Comparison of ENCODE assay signal across 17 cellular contexts in genomic region chr17:27607692-27608091, GRCh38. TPM values are rescaled to one million over a fixed set of nuclear protein-coding genes. Genes with fewer than 3 reads are reported as not detected.
DNase-seq lines count a peak whose midpoint lies in the region; ATAC-seq, FAIRE-seq and TF ChIP-seq lines count a peak whose summit lies in the region.
"Had no signal": no experiment of that assay in that cellular context is flagged by ENCODE, and none has a peak within 500 bp of the region (broad histone marks: within the 10 kb centered on the region; RNA-seq: fewer than 3 reads in every experiment).

No MANE protein-coding gene starts in this region.

- H2AFZ ChIP-seq in GM23338, result no peak overlapping the region
- H2AFZ ChIP-seq in K562 (ENCODE audit: low read depth, low read length), result no peak overlapping the region
- no peak overlapping the region for H2AFZ ChIP-seq in neuronal stem cell (ENCODE audit: low read length)

- H3K79me2 ChIP-seq in GM23338 (replicated peaks; ENCODE audit: insufficient read depth), result no peaks in the 10 kb centered on the region
- H3K79me2 ChIP-seq in K562 (ENCODE audit: control insufficient read depth, insufficient read depth, low read length), result no peaks in the 10 kb centered on the region

- H3K27ac Mint-ChIP-seq in activated T-cell treated with anti-CD3 and anti-CD28 coated beads, Interleukin-2, amount 50 U/mL, for 24 hours, result peak overlapping the region; percentile 57
- H3K27ac Mint-ChIP-seq in GM23338, result peak overlapping the region; percentile 31; the same call in 1 of the 2 replicates
- no peak overlapping the region for H3K27ac Mint-ChIP-seq in naive thymus-derived CD4-positive, alpha-beta T cell
- H3K27ac Mint-ChIP-seq: B cell; CD8-positive, alpha-beta T cell had no signal

- no peak for ATAC-seq in GM23338
- ATAC-seq in K562, result no peak
- ATAC-seq in naive thymus-derived CD4-positive, alpha-beta T cell, result no peak
- ATAC-seq: CD8-positive, alpha-beta T cell had no signal

- no peaks in the 10 kb centered on the region for H3K9me3 Mint-ChIP-seq in activated T-cell treated with anti-CD3 and anti-CD28 coated beads, Interleukin-2, amount 50 U/mL, for 24 hours
- no peaks in the 10 kb centered on the region; the same call in 1 of the 3 replicates for H3K9me3 Mint-ChIP-seq in GM23338
- H3K9me3 Mint-ChIP-seq in naive thymus-derived CD4-positive, alpha-beta T cell, result no peaks in the 10 kb centered on the region
- H3K9me3 Mint-ChIP-seq: CD8-positive, alpha-beta T cell; H9 had no signal

- peak overlapping the region; percentile 8 for H3K23ac ChIP-seq in neuronal stem cell (ENCODE audit: low read depth, low read length, poor library complexity)

- no peak overlapping the region for H3K4me3 Mint-ChIP-seq in activated T-cell treated with anti-CD3 and anti-CD28 coated beads, Interleukin-2, amount 50 U/mL, for 24 hours
- no peak overlapping the region for H3K4me3 Mint-ChIP-seq in GM23338
- no peak overlapping the region for H3K4me3 Mint-ChIP-seq in naive thymus-derived CD4-positive, alpha-beta T cell
- H3K4me3 Mint-ChIP-seq: B cell; CD8-positive, alpha-beta T cell; H9 had no signal

- H4K91ac ChIP-seq in neuronal stem cell (ENCODE audit: low read depth, low read length, poor library complexity), result no peak overlapping the region

- H3F3A ChIP-seq in GM23338 (replicated peaks; ENCODE audit: low read depth), result no peaks in the 10 kb centered on the region

- no TSS peak for BruUV-seq in K562 (replicated peaks; lab: Mats Ljungman, UMichigan)

- H2BK5ac ChIP-seq in neuronal stem cell (ENCODE audit: low read length), result no peak overlapping the region

- H3K18ac ChIP-seq in neuronal stem cell (ENCODE audit: low read length), result no peak overlapping the region

- TF ChIP-seq EP300 in K562 (IDR thresholded peaks at IDR 0.05; ENCODE audit: low read length) (no peak), suprapubic skin (IDR thresholded peaks at IDR 0.05) (no peak)

- no peak overlapping the region for H2BK120ac ChIP-seq in neuronal stem cell (ENCODE audit: low read depth, low read length)

- H3K27me3 ChIP-seq in GM23338 (ENCODE audit: insufficient read depth) (no peaks in the 10 kb centered on the region), K562 (ENCODE audit: control insufficient read depth in 2 of 2, insufficient read depth in 2 of 2, low read length in 2 of 2) (no peaks in the 10 kb centered on the region), neuronal stem cell (ENCODE audit: control insufficient read depth in 3 of 3, insufficient read depth in 3 of 3, low read depth in 1 of 3, low read length in 3 of 3) (no peaks in the 10 kb centered on the region), suprapubic skin (no peaks in the 10 kb centered on the region)
- H3K27me3 ChIP-seq in naive thymus-derived CD4-positive, alpha-beta T cell (ENCODE audit: control insufficient read depth in 2 of 2, insufficient read depth in 2 of 2, low read length in 2 of 2), result no peaks in the 10 kb centered on the region
- H3K27me3 ChIP-seq: BLaER1 treated with 17β-estradiol and CSF1 and Interleukin-3, amounts not matched to agents 10 nM and 100 nM had no signal

- H3K9me3 ChIP-seq in K562 (replicated peaks; ENCODE audit: control insufficient read depth, insufficient read depth, low read depth, low read length) (no peaks in the 10 kb centered on the region), neuronal stem cell (replicated peaks in 1 of 2; ENCODE audit: control insufficient read depth in 2 of 2, insufficient read depth in 1 of 2, low read depth in 1 of 2, low read length in 2 of 2) (no peaks in the 10 kb centered on the region), suprapubic skin (no peaks in the 10 kb centered on the region)
- no peaks in the 10 kb centered on the region for H3K9me3 ChIP-seq in naive thymus-derived CD4-positive, alpha-beta T cell (ENCODE audit: control insufficient read depth in 2 of 3, low read length in 3 of 3)

- no peak overlapping the region for H3K4ac ChIP-seq in neuronal stem cell (ENCODE audit: low read length)

- H2BK12ac ChIP-seq in neuronal stem cell (ENCODE audit: low read length), result no peak overlapping the region

- no peak overlapping the region for H4K8ac ChIP-seq in neuronal stem cell (ENCODE audit: low read depth, low read length)

- H3K4me1 ChIP-seq in GM23338 (ENCODE audit: insufficient read depth) (peaks cover 4% of the 10 kb centered on the region; the same call in 1 of the 2 replicates), K562 (replicated peaks in 1 of 2; ENCODE audit: control insufficient read depth in 2 of 2, insufficient read depth in 2 of 2, low read length in 2 of 2) (peaks cover 15 to 29% of the 10 kb centered on the region in 2 experiments; a peak in 4 of 5 replicates), neuronal stem cell (ENCODE audit: control insufficient read depth in 2 of 2, insufficient read depth in 1 of 2, low read depth in 1 of 2, low read length in 2 of 2) (no peaks in the 10 kb centered on the region), suprapubic skin (no peaks in the 10 kb centered on the region)
- H3K4me1 ChIP-seq in naive thymus-derived CD4-positive, alpha-beta T cell (ENCODE audit: control insufficient read depth in 2 of 2, insufficient read depth in 2 of 2, low read length in 2 of 2), result no peaks in the 10 kb centered on the region

- H4K20me1 ChIP-seq in GM23338 (replicated peaks; ENCODE audit: insufficient read depth) (peaks cover 4% of the 10 kb centered on the region; the same call in 1 of the 2 replicates), K562 (replicated peaks; ENCODE audit: control insufficient read depth, insufficient read depth, low read length) (no peaks in the 10 kb centered on the region)

- no peaks in the 10 kb centered on the region for H3K9me1 ChIP-seq in K562 (ENCODE audit: control insufficient read depth, insufficient read depth, low read length)

- H2AK5ac ChIP-seq in neuronal stem cell (ENCODE audit: low read depth, low read length), result no peak overlapping the region

- TF ChIP-seq RAD21 in K562 (CRISPR knock-in tag; conservative IDR thresholded peaks at IDR 0.05 in 1 of 2, IDR thresholded peaks at IDR 0.05 in 1 of 2), result no peak

- H3K27ac ChIP-seq in GM23338 (ENCODE audit: low read depth), result no peak overlapping the region
- no peak overlapping the region for H3K27ac ChIP-seq in K562 (ENCODE audit: extremely low read depth, low read depth, low read length)
- no peak overlapping the region for H3K27ac ChIP-seq in neuronal stem cell (replicated peaks; ENCODE audit: low read length)
- no peak overlapping the region for H3K27ac ChIP-seq in naive thymus-derived CD4-positive, alpha-beta T cell (ENCODE audit: low read depth, low read length)
- no peak overlapping the region for H3K27ac ChIP-seq in suprapubic skin
- H3K27ac ChIP-seq: BLaER1 treated with 17β-estradiol and CSF1 and Interleukin-3, amounts not matched to agents 10 nM and 100 nM; HL-60 had no signal

- H3K9ac ChIP-seq in K562 (ENCODE audit: insufficient read depth in 1 of 2, low read depth in 2 of 2, low read length in 2 of 2) (no peak overlapping the region), neuronal stem cell (ENCODE audit: low read depth, low read length, poor library complexity) (no peak overlapping the region)

- H3K36me3 ChIP-seq in GM23338 (ENCODE audit: insufficient read depth) (peaks cover 14% of the 10 kb centered on the region), K562 (ENCODE audit: control insufficient read depth, insufficient read depth, low read length) (peaks cover 87% of the 10 kb centered on the region), neuronal stem cell (replicated peaks in 1 of 2; ENCODE audit: control insufficient read depth in 2 of 2, insufficient read depth in 2 of 2, low read length in 2 of 2) (peaks cover 14 to 29% of the 10 kb centered on the region in 2 donors), suprapubic skin (peaks cover 76% of the 10 kb centered on the region)
- H3K36me3 ChIP-seq in naive thymus-derived CD4-positive, alpha-beta T cell (ENCODE audit: control insufficient read depth in 2 of 3, insufficient read depth in 3 of 3, low read length in 3 of 3), result peaks cover 0 to 32% (median 0%) of the 10 kb centered on the region in 3 experiments

- H3K27me3 Mint-ChIP-seq in activated T-cell treated with anti-CD3 and anti-CD28 coated beads, Interleukin-2, amount 50 U/mL, for 24 hours, result no peaks in the 10 kb centered on the region
- peaks cover 5% of the 10 kb centered on the region for H3K27me3 Mint-ChIP-seq in GM23338 (ENCODE audit: insufficient read depth, low read depth, poor library complexity)
- no peaks in the 10 kb centered on the region for H3K27me3 Mint-ChIP-seq in naive thymus-derived CD4-positive, alpha-beta T cell
- H3K27me3 Mint-ChIP-seq: B cell had no signal

- DNase-seq in activated T-cell treated with anti-CD3 and anti-CD28 coated beads, Interleukin-2, amount 50 U/mL, for 24 hours, result no peak
- DNase-seq in activated T-cell treated with anti-CD3 and anti-CD28 coated beads, Interleukin-2, amount 50 U/mL, for 1 hour, result no peak
- no peak for DNase-seq in GM23338 (ENCODE audit: low spot score)
- no peak for DNase-seq in K562 (ENCODE audit: extremely low read depth in 1 of 4, low spot score in 3 of 4)
- no peak for DNase-seq in neuronal stem cell (ENCODE audit: low spot score)
- DNase-seq in naive thymus-derived CD4-positive, alpha-beta T cell, result no peak
- no peak for DNase-seq in suprapubic skin (ENCODE audit: low spot score in 2 of 2)
- DNase-seq: Calu3; CD8-positive, alpha-beta T cell; DMS79 treated with DMSO at 0.1 percent for 48 hours; GF-D8; H9; IMR-90 had no signal

- no peak for FAIRE-seq in K562 (lab: Jason Lieb, UNC)
- FAIRE-seq: H1 had no signal

- H3K79me1 ChIP-seq in neuronal stem cell (ENCODE audit: low read depth, low read length), result no peaks in the 10 kb centered on the region

- H3K14ac ChIP-seq in neuronal stem cell (ENCODE audit: low read length), result peak overlapping the region; percentile 14

- POLR2A ChIA-PET in K562 (lab: Yijun Ruan, JAX), result interaction anchor here (0.6 to 0.8 kb wide), 3 partner anchors 8 to 94 kb away, joined by 3 read pairs; no protein-coding TSS in a partner anchor
- POLR2A ChIA-PET in naive thymus-derived CD4-positive, alpha-beta T cell (lab: Charles Lee), result no interaction called here

- intact Hi-C loops in K562 (cut with micrococcal nuclease), result no loop called here
- intact Hi-C loops in naive thymus-derived CD4-positive, alpha-beta T cell (cut with micrococcal nuclease), result no loop called here

- H3K4me2 ChIP-seq in GM23338, result no peak overlapping the region
- no peak overlapping the region for H3K4me2 ChIP-seq in K562 (ENCODE audit: insufficient read depth, low read length)
- H3K4me2 ChIP-seq in neuronal stem cell (ENCODE audit: insufficient read depth, low read length, poor library complexity, severe bottlenecking), result no peak overlapping the region
- H3K4me2 ChIP-seq: BLaER1 treated with 17β-estradiol and CSF1 and Interleukin-3, amounts not matched to agents 10 nM and 100 nM had no signal

- H3K4me3 ChIP-seq in GM23338 (no peak overlapping the region), K562 (no peak overlapping the region), neuronal stem cell (ENCODE audit: low read length in 2 of 2) (no peak overlapping the region), suprapubic skin (no peak overlapping the region)
- H3K4me3 ChIP-seq in naive thymus-derived CD4-positive, alpha-beta T cell (ENCODE audit: low read length), result no peak overlapping the region
- H3K4me3 ChIP-seq: BLaER1 treated with 17β-estradiol and CSF1 and Interleukin-3, amounts not matched to agents 10 nM and 100 nM had no signal

- 78% methylated on average over 13 of the region's 16 CpGs for WGBS in K562 (ENCODE audit: insufficient coverage, low coverage, missing lambda C conversion rate)
- WGBS in neuronal stem cell (ENCODE audit: extremely low coverage in 2 of 2, insufficient read length in 2 of 2, insufficient replicate concordance in 1 of 2), 2 donors, result no CpG with 5 or more reads among the region's 16 CpGs
- WGBS in suprapubic skin, result 95% methylated on average over 11 of the region's 16 CpGs

- H3K4me1 Mint-ChIP-seq in activated T-cell treated with anti-CD3 and anti-CD28 coated beads, Interleukin-2, amount 50 U/mL, for 24 hours (ENCODE audit: low read depth), result peaks cover 27% of the 10 kb centered on the region
- peaks cover 5% of the 10 kb centered on the region; the same call in 2 of the 3 replicates for H3K4me1 Mint-ChIP-seq in GM23338
- H3K4me1 Mint-ChIP-seq in naive thymus-derived CD4-positive, alpha-beta T cell, result peaks cover 0 to 24% (median 0%) of the 10 kb centered on the region in 7 donors

- CTCF ChIA-PET in K562 (lab: Yijun Ruan, JAX; ENCODE audit: low intra/inter-chr PET ratio), result no interaction called here
- CTCF ChIA-PET in naive thymus-derived CD4-positive, alpha-beta T cell (lab: Charles Lee), result interaction anchor here (5.8 kb wide), 1 partner anchor 45 kb away, joined by 40 read pairs; no protein-coding TSS in a partner anchor

- peaks cover 94% of the 10 kb centered on the region for H3K36me3 Mint-ChIP-seq in activated T-cell treated with anti-CD3 and anti-CD28 coated beads, Interleukin-2, amount 50 U/mL, for 24 hours (ENCODE audit: low read depth)
- H3K36me3 Mint-ChIP-seq in GM23338 (ENCODE audit: low read depth), result peaks cover 39% of the 10 kb centered on the region
- H3K36me3 Mint-ChIP-seq in naive thymus-derived CD4-positive, alpha-beta T cell, result peaks cover 5 to 34% (median 10%) of the 10 kb centered on the region in 5 donors

- TF ChIP-seq CTCF in GM23338 (conservative IDR thresholded peaks at IDR 0.05; ENCODE audit: low read depth in 2 of 2) (no peak), K562 (IDR thresholded peaks at IDR 0.05 in 2 of 3, conservative IDR thresholded peaks at IDR 0.05 in 1 of 3; ENCODE audit: insufficient read depth in 2 of 3, low read depth in 1 of 3, low read length in 3 of 3) (no peak), suprapubic skin (IDR thresholded peaks at IDR 0.05) (no peak)

- no peak overlapping the region for H2BK15ac ChIP-seq in neuronal stem cell (ENCODE audit: low read length)

- in situ Hi-C loops in K562 (cut with MboI), result loop anchor here (5.0 to 10.0 kb wide), 2 partner anchors 45 to 363 kb away; no protein-coding TSS in a partner anchor

- H3K9me2 ChIP-seq in GM23338 (ENCODE audit: insufficient read depth), result no peaks in the 10 kb centered on the region

- TF ChIP-seq POLR2A in K562 (conservative IDR thresholded peaks at IDR 0.05), result no peak
- TF ChIP-seq POLR2A in suprapubic skin (IDR thresholded peaks at IDR 0.05), result no peak

RNA-seq across cellular contexts. Expression of gene LGALS9, which starts 23.3 kb away (rescaled TPM):
- total RNA-seq in GM23338 (2014; rRNA removed; shearing (Covaris generic)), result 0.73 and 1.6 TPM in 2 replicates
- 0.48 and 1.8 TPM in 2 replicates for polyA plus RNA-seq in GM23338 (2016; fragmentation: Nextera tagmentation; extraction: Ambion mirVana)
- 22.6 and 54.0 TPM in 2 replicates for total RNA-seq in K562 (2011; cell fraction: chromatin; rRNA removed; ENCODE audit: low replicate concordance)
- 22.5 and 24.7 TPM in 2 replicates for total RNA-seq in K562 (2011; cell fraction: nucleolus; rRNA removed)
- total RNA-seq in K562 (2011; cell fraction: nucleoplasm; rRNA removed), result 26.1 and 40.6 TPM in 2 replicates
- 2.8 and 3.0 TPM in 2 replicates for total RNA-seq in K562 (2014; rRNA removed)
- total RNA-seq in K562 (2014; rRNA removed; fragmentation: Illumina TruSeq; extraction: Trizol), result 1.7 and 2.0 TPM in 2 replicates
- total RNA-seq in K562 (2015; rRNA removed; fragmentation: Illumina TruSeq; extraction: Trizol), result 3.7 and 4.8 TPM in 2 replicates
- 4.6 and 5.0 TPM in 2 replicates for total RNA-seq in K562 (2021)
- 1.5 and 7.3 TPM in 2 replicates for polyA plus RNA-seq in K562 (2011; rRNA removed)
- 3.5 and 4.4 TPM in 2 replicates for polyA plus RNA-seq in K562 (2011; cell fraction: cytosol; rRNA removed)
- 11.1 and 15.7 TPM in 2 replicates for polyA plus RNA-seq in K562 (2011; cell fraction: nucleus; rRNA removed)
- 9.1 and 14.2 TPM in 2 replicates for polyA plus RNA-seq in K562 (2012)
- 3.8 and 5.8 TPM in 2 replicates for polyA plus RNA-seq in K562 (2014; fragmentation: Illumina TruSeq; extraction: Trizol)
- polyA plus RNA-seq in K562 (2014; fragmentation: Nextera tagmentation; extraction: Ambion mirVana), result under 1 TPM; 0.45 to 0.77 TPM
- 5.6 and 6.9 TPM in 2 replicates for polyA plus RNA-seq in K562 (2014; rRNA removed)
- 3.0 and 4.4 TPM in 2 replicates for polyA minus RNA-seq in K562 (2011; rRNA and poly(A)+ RNA removed)
- polyA minus RNA-seq in K562 (2011; cell fraction: cytosol; rRNA and poly(A)+ RNA removed), result 1.9 and 2.5 TPM in 2 replicates
- polyA minus RNA-seq in K562 (2011; cell fraction: nucleus; rRNA and poly(A)+ RNA removed), result 3.1 and 7.2 TPM in 2 replicates
- polyA plus RNA-seq in neuronal stem cell (2013, experiment 1 of 2), result 1.3 TPM
- 1.8 TPM for polyA plus RNA-seq in neuronal stem cell (2013, experiment 2 of 2)
- 100 to 1,000 TPM in 2 of 5 experiments, 10 to 100 TPM in 3; 11.0 to 198 (median 47.7) TPM for total RNA-seq in naive thymus-derived CD4-positive, alpha-beta T cell
- 10 to 100 TPM; 11.8 to 15.0 TPM for polyA plus RNA-seq in naive thymus-derived CD4-positive, alpha-beta T cell
- 10 to 100 TPM in 2 of 4 donors, 1 to 10 TPM in 2; 9.5 to 10.6 (median 10.1) TPM for total RNA-seq in suprapubic skin

Comparison
In these comparisons a context has a peak if more than half of its experiments do, and no peak if none do; other contexts are left out.
1. H3K27ac Mint-ChIP-seq: peak in activated T-cell treated with anti-CD3 and anti-CD28 coated beads, Interleukin-2, amount 50 U/mL, for 24 hours (single experiment) and GM23338 (single experiment); none in naive thymus-derived CD4-positive, alpha-beta T cell (0 of 9).